In the genomic region with DNA sequence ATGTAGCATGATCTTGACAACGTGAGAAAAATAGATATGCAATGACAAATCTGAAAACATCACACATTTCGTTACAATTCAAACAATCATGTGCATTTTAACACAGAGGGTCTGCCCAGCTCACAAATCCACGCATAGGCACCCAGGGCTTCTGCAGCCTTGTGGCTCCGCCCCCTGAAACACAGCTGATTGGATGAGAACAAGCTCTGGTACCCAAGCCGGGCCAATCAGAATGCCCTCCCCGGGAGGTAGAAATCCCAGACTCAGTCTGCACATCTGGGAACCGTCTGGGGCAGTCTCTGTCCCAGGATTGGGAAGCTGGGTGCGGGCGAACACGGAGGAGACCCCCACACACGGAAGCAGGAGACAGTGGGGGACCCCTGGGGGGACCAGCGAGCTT, we compare ENCODE assay signal across 25 cellular contexts.
"Had no signal": no experiment of that assay in that cellular context is flagged by ENCODE, and none has a peak within 500 bp of the region (broad histone marks: within the 10 kb centered on the region; RNA-seq: fewer than 3 reads in every experiment).

No MANE protein-coding gene starts in this region.

- H3K4me3 ChIP-seq: dorsolateral prefrontal cortex, hepatocyte, lung, neural progenitor cell, prostate gland, spleen, tibial nerve, upper lobe of right lung, vagina had no signal

- DNase-seq: dorsolateral prefrontal cortex; effector CD8-positive, alpha-beta T cell; foreskin melanocyte; head of caudate nucleus; left colon; left ventricle myocardium superior; mesenchymal stem cell; midbrain; occipital lobe; spleen; stimulated activated CD4-positive, alpha-beta T cell treated with anti-CD3 and anti-CD28 coated beads, Interleukin-15, amount 100 ng/mL, for 24 hours; stimulated activated CD4-positive, alpha-beta T cell treated with anti-CD3 and anti-CD28 coated beads, Interleukin-1b, Interleukin-23, amount 100 ng/mL, for 48 hours; stimulated activated CD4-positive, alpha-beta T cell treated with anti-CD3 and anti-CD28 coated beads, Interleukin-4, amount 100 ng/mL, for 24 hours; upper lobe of right lung had no signal

- H3K4me1 Mint-ChIP-seq: stimulated activated memory B cell treated with anti-CD40 and anti-IgM and Interleukin-4, amounts not matched to agents 10 μg/mL and 1 μg/mL and 100 μg/mL, for 72 hours had no signal

- ATAC-seq: left colon; left ventricle myocardium superior; natural killer cell treated with Interleukin-12 subunit alpha and Interleukin-12 subunit beta and Interleukin-15 and Interleukin-18, amount 100 ng/mL, for 72 hours; sciatic nerve; stimulated activated memory B cell treated with anti-CD40 and anti-IgM and Interleukin-4, amounts not matched to agents 10 μg/mL and 1 μg/mL and 100 μg/mL, for 72 hours; upper lobe of right lung had no signal

- H3K27me3 Mint-ChIP-seq: stimulated activated naive CD8-positive, alpha-beta T cell treated with anti-CD3 and anti-CD28 coated beads, Interleukin-15, Interleukin-2, amounts not matched to agents 100 ng/mL and 50 ng/mL, for 24 hours had no signal

- H3K4me2 ChIP-seq: hepatocyte, neural progenitor cell had no signal

- H3K36me3 ChIP-seq: neural progenitor cell, prostate gland, spleen, tibial nerve, upper lobe of right lung, vagina had no signal

- H3K4me3 Mint-ChIP-seq: natural killer cell treated with Interleukin-12 subunit alpha and Interleukin-12 subunit beta and Interleukin-15 and Interleukin-18, amount 100 ng/mL, for 72 hours; neural progenitor cell; stimulated activated memory B cell treated with anti-CD40 and anti-IgM and Interleukin-4, amounts not matched to agents 10 μg/mL and 1 μg/mL and 100 μg/mL, for 72 hours; stimulated activated naive CD8-positive, alpha-beta T cell treated with anti-CD3 and anti-CD28 coated beads, Interleukin-15, Interleukin-2, amounts not matched to agents 100 ng/mL and 50 ng/mL, for 24 hours had no signal

- H2AFZ ChIP-seq: hepatocyte, parathyroid adenoma had no signal

- H3K79me2 ChIP-seq: hepatocyte, parathyroid adenoma had no signal

- H3K9me3 Mint-ChIP-seq: natural killer cell treated with Interleukin-12 subunit alpha and Interleukin-12 subunit beta and Interleukin-15 and Interleukin-18, amount 100 ng/mL, for 72 hours; neural progenitor cell; stimulated activated naive CD8-positive, alpha-beta T cell treated with anti-CD3 and anti-CD28 coated beads, Interleukin-15, Interleukin-2, amounts not matched to agents 100 ng/mL and 50 ng/mL, for 24 hours had no signal

- H3K9ac ChIP-seq: neural progenitor cell, parathyroid adenoma had no signal

- H3K9me3 ChIP-seq: prostate gland, spleen, tibial nerve, upper lobe of right lung, vagina had no signal

- H3K4me1 ChIP-seq: neural progenitor cell, parathyroid adenoma, prostate gland, spleen, tibial nerve, upper lobe of right lung, vagina had no signal

- H3K36me3 Mint-ChIP-seq: natural killer cell treated with Interleukin-12 subunit alpha and Interleukin-12 subunit beta and Interleukin-15 and Interleukin-18, amount 100 ng/mL, for 72 hours; neural progenitor cell; stimulated activated memory B cell treated with anti-CD40 and anti-IgM and Interleukin-4, amounts not matched to agents 10 μg/mL and 1 μg/mL and 100 μg/mL, for 72 hours had no signal

- H3K27ac Mint-ChIP-seq: natural killer cell treated with Interleukin-12 subunit alpha and Interleukin-12 subunit beta and Interleukin-15 and Interleukin-18, amount 100 ng/mL, for 72 hours; neural progenitor cell; stimulated activated memory B cell treated with anti-CD40 and anti-IgM and Interleukin-4, amounts not matched to agents 10 μg/mL and 1 μg/mL and 100 μg/mL, for 72 hours; stimulated activated naive CD8-positive, alpha-beta T cell treated with anti-CD3 and anti-CD28 coated beads, Interleukin-15, Interleukin-2, amounts not matched to agents 100 ng/mL and 50 ng/mL, for 24 hours had no signal

- H3K27me3 ChIP-seq: dorsolateral prefrontal cortex, hepatocyte, neural progenitor cell, spleen, tibial nerve, upper lobe of right lung, vagina had no signal

- H3K27ac ChIP-seq: dorsolateral prefrontal cortex, hepatocyte, neural progenitor cell, parathyroid adenoma, prostate gland, spleen, tibial nerve, upper lobe of right lung, vagina had no signal
